Comparison of ENCODE assay signal across 28 cellular contexts in genomic region chr12:17572250-17572649, GRCh38.
"Had no signal": no experiment of that assay in that cellular context is flagged by ENCODE, and none has a peak within 500 bp of the region (broad histone marks: within the 10 kb centered on the region; RNA-seq: fewer than 3 reads in every experiment).

No MANE protein-coding gene starts in this region.

- H3K36me3 ChIP-seq: colonic mucosa, esophagus squamous epithelium, gastrocnemius medialis, heart right ventricle, left lung, lower lobe of right lung had no signal

- DNase-seq: colonic mucosa; cortex of kidney; effector CD8-positive, alpha-beta T cell; effector memory CD8-positive, alpha-beta T cell; endodermal cell; erythroblast; esophagus squamous epithelium; foreskin fibroblast; foreskin melanocyte; gastrocnemius medialis; glutamatergic neuron; head of caudate nucleus; heart right ventricle; hippocampal formation; left cardiac atrium; left lung; left ventricle myocardium superior; lower lobe of right lung; mesenchymal stem cell; mucosa of descending colon; naive B cell had no signal

- H3K4me3 Mint-ChIP-seq: dendritic cell treated with granulocyte-macrophage colony-stimulating factor and Interleukin-4, amounts not matched to agents 40 ng/mL and 50 ng/mL, for 4 days; effector memory CD8-positive, alpha-beta T cell; endodermal cell; mesothelial cell of epicardium; naive B cell had no signal

- H3K36me3 Mint-ChIP-seq: mesothelial cell of epicardium, naive B cell had no signal

- H3K4me1 ChIP-seq: colonic mucosa, esophagus squamous epithelium, gastrocnemius medialis, heart right ventricle, left lung, lower lobe of right lung had no signal

- H3K9me3 Mint-ChIP-seq: dendritic cell treated with granulocyte-macrophage colony-stimulating factor and Interleukin-4, amounts not matched to agents 40 ng/mL and 50 ng/mL, for 4 days; effector memory CD8-positive, alpha-beta T cell; endodermal cell; mesothelial cell of epicardium had no signal

- H3K27me3 ChIP-seq: colonic mucosa, esophagus squamous epithelium, gastrocnemius medialis, heart right ventricle, left lung had no signal

- H3K4me3 ChIP-seq: colonic mucosa, esophagus squamous epithelium, gastrocnemius medialis, heart right ventricle, left lung, lower lobe of right lung, mucosa of descending colon had no signal

- ATAC-seq: effector memory CD8-positive, alpha-beta T cell; esophagus mucosa; gastrocnemius medialis; heart right ventricle; left cardiac atrium; left lung; left ventricle myocardium superior; lower lobe of right lung; mucosa of descending colon had no signal

- H3K27ac Mint-ChIP-seq: dendritic cell treated with granulocyte-macrophage colony-stimulating factor and Interleukin-4, amounts not matched to agents 40 ng/mL and 50 ng/mL, for 4 days; effector memory CD8-positive, alpha-beta T cell; endodermal cell; mesothelial cell of epicardium; naive B cell had no signal

- H3K27ac ChIP-seq: colonic mucosa, epithelial cell of prostate, esophagus squamous epithelium, gastrocnemius medialis, heart right ventricle, left lung, lower lobe of right lung had no signal

- FAIRE-seq: endometrium, islet of Langerhans, keratinocyte had no signal

- H3K27me3 Mint-ChIP-seq: dendritic cell treated with granulocyte-macrophage colony-stimulating factor and Interleukin-4, amounts not matched to agents 40 ng/mL and 50 ng/mL, for 4 days; effector memory CD8-positive, alpha-beta T cell; naive B cell had no signal

- H3K9me3 ChIP-seq: colonic mucosa, esophagus squamous epithelium, gastrocnemius medialis, heart right ventricle, left lung, lower lobe of right lung, mucosa of descending colon had no signal

- H3K4me1 Mint-ChIP-seq: mesothelial cell of epicardium, naive B cell had no signal
